ENCODE assay signal across 1 cellular context in the genomic region with DNA sequence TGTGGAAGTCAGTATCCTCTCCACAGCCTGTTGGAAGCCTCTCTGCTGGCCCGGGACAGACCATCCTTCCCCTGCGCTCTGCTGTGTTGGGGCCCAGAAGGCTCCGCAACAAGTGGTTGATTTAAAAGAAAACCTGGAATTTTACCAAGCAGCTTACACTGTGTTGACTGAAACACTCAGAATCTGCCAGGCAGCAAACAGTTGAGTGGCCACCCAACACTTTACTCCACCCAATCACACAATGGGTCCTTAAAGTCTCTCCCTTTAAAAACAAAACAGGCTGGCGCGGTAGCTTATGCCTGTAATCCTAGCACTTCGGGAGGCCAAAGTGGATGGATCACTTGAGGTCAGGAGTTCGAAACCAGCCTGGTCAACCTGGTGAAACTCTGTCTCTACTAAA.
TF ChIP-seq lines count a peak whose summit lies in the region.

No MANE protein-coding gene starts in this region.

TF ChIP-seq in GM23338, 12 proteins besides CTCF, POLR2A, EP300 and RAD21 (continued from another document):
- TF ChIP-seq, protein P1, sequence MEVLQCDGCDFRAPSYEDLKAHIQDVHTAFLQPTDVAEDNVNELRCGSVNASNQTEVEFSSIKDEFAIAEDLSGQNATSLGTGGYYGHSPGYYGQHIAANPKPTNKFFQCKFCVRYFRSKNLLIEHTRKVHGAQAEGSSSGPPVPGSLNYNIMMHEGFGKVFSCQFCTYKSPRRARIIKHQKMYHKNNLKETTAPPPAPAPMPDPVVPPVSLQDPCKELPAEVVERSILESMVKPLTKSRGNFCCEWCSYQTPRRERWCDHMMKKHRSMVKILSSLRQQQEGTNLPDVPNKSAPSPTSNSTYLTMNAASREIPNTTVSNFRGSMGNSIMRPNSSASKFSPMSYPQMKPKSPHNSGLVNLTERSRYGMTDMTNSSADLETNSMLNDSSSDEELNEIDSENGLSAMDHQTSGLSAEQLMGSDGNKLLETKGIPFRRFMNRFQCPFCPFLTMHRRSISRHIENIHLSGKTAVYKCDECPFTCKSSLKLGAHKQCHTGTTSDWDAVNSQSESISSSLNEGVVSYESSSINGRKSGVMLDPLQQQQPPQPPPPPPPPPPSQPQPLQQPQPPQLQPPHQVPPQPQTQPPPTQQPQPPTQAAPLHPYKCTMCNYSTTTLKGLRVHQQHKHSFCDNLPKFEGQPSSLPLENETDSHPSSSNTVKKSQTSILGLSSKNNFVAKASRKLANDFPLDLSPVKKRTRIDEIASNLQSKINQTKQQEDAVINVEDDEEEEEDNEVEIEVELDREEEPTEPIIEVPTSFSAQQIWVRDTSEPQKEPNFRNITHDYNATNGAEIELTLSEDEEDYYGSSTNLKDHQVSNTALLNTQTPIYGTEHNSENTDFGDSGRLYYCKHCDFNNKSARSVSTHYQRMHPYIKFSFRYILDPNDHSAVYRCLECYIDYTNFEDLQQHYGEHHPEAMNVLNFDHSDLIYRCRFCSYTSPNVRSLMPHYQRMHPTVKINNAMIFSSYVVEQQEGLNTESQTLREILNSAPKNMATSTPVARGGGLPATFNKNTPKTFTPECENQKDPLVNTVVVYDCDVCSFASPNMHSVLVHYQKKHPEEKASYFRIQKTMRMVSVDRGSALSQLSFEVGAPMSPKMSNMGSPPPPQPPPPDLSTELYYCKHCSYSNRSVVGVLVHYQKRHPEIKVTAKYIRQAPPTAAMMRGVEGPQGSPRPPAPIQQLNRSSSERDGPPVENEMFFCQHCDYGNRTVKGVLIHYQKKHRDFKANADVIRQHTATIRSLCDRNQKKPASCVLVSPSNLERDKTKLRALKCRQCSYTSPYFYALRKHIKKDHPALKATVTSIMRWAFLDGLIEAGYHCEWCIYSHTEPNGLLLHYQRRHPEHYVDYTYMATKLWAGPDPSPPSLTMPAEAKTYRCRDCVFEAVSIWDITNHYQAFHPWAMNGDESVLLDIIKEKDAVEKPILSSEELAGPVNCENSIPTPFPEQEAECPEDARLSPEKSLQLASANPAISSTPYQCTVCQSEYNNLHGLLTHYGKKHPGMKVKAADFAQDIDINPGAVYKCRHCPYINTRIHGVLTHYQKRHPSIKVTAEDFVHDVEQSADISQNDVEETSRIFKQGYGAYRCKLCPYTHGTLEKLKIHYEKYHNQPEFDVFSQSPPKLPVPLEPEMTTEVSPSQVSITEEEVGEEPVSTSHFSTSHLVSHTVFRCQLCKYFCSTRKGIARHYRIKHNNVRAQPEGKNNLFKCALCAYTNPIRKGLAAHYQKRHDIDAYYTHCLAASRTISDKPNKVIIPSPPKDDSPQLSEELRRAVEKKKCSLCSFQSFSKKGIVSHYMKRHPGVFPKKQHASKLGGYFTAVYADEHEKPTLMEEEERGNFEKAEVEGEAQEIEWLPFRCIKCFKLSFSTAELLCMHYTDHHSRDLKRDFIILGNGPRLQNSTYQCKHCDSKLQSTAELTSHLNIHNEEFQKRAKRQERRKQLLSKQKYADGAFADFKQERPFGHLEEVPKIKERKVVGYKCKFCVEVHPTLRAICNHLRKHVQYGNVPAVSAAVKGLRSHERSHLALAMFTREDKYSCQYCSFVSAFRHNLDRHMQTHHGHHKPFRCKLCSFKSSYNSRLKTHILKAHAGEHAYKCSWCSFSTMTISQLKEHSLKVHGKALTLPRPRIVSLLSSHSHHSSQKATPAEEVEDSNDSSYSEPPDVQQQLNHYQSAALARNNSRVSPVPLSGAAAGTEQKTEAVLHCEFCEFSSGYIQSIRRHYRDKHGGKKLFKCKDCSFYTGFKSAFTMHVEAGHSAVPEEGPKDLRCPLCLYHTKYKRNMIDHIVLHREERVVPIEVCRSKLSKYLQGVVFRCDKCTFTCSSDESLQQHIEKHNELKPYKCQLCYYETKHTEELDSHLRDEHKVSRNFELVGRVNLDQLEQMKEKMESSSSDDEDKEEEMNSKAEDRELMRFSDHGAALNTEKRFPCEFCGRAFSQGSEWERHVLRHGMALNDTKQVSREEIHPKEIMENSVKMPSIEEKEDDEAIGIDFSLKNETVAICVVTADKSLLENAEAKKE (CRISPR knock-in tag; IDR thresholded peaks at IDR 0.05): no peak
- TF ChIP-seq, protein P2, sequence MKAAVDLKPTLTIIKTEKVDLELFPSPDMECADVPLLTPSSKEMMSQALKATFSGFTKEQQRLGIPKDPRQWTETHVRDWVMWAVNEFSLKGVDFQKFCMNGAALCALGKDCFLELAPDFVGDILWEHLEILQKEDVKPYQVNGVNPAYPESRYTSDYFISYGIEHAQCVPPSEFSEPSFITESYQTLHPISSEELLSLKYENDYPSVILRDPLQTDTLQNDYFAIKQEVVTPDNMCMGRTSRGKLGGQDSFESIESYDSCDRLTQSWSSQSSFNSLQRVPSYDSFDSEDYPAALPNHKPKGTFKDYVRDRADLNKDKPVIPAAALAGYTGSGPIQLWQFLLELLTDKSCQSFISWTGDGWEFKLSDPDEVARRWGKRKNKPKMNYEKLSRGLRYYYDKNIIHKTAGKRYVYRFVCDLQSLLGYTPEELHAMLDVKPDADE (IDR thresholded peaks at IDR 0.05): no peak
- TF ChIP-seq EZH2 (IDR thresholded peaks at IDR 0.05; ENCODE audit: low read depth, unreplicated experiment): no peak
